19 cellular contexts compared by ENCODE assay signal in the genomic region with DNA sequence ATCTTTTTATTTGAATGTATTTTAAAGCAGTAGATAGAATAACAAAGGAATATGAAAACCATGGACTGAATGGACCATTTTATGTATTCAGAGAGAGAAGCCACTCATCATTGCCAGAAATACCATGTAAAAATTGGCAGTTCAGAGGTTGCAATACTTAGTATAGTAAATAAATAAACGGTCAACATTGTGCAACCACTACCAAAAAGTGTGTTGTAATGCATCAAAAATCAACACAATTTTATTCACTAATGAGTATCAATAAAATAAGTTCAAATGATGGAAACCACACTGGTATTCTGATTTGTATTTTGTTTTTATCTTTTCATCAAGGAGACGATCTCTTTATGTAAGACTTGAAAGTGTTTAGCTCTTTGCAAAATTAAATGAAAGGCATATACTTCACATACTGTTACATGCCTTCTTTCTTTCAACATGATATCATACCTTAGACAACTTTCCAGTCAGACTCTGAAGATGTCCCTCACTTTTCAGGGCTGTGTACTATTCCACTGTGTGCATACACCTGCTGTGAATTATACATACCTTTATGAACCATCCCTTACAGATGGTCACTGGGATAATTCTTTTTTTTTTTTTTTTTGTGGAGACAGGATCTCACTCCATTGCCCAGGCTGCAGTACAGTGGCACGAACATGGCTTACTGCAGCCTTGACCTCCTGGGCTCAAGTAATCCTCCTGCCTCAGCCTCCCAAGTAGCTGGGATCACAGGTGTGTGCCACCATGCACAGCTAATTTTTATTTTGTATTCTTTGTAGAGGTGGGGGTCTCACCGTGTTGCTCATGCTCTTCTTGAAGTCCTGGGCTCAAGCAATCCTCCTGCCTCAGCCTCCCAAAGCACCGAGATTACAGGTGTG. TPM values are rescaled to one million over a fixed set of nuclear protein-coding genes. Genes with fewer than 3 reads are reported as not detected.
DNase-seq lines count a peak whose midpoint lies in the region; ATAC-seq, FAIRE-seq and TF ChIP-seq lines count a peak whose summit lies in the region.
"Had no signal": no experiment of that assay in that cellular context is flagged by ENCODE, and none has a peak within 500 bp of the region (broad histone marks: within the 10 kb centered on the region; RNA-seq: fewer than 3 reads in every experiment).

No MANE protein-coding gene starts in this region.

- 71 to 97% (median 88%) methylated on average over 5 of the region's 5 CpGs for WGBS in psoas muscle, 3 donors

- H3K4me3 ChIP-seq in right atrium auricular region (no peak overlapping the region), dorsolateral prefrontal cortex (no peak overlapping the region), psoas muscle (no peak overlapping the region)

- H3K9me3 ChIP-seq in right atrium auricular region (no peaks in the 10 kb centered on the region), psoas muscle (no peaks in the 10 kb centered on the region)
- H3K9me3 ChIP-seq: BE2C had no signal

- H3K27ac ChIP-seq in right atrium auricular region (peak overlapping the region; percentile 18 to 51), dorsolateral prefrontal cortex (peak overlapping the region in 34 of 59 donors; percentile 0 to 81 (median 45)), psoas muscle (peak overlapping the region; percentile 79)
- H3K27ac ChIP-seq: KMS-11 had no signal

- peaks cover 0 to 15% of the 10 kb centered on the region in 2 donors for H3K4me1 ChIP-seq in right atrium auricular region
- peaks cover 14% of the 10 kb centered on the region for H3K4me1 ChIP-seq in psoas muscle
- H3K4me1 ChIP-seq: BE2C had no signal

- intact Hi-C loops in left ventricle myocardium superior (cut with micrococcal nuclease) (no loop called here), dorsolateral prefrontal cortex (cut with DNase I) (loop anchor here in 1 of 2 donors (5.0 kb wide), 1 partner anchor 322 kb away; no protein-coding TSS in a partner anchor), psoas muscle (cut with DNase I) (loop anchor here (5.0 to 10.0 kb wide), 2 partner anchors 317 to 331 kb away; no protein-coding TSS in a partner anchor)

- DNase-seq in right atrium auricular region (ENCODE audit: low spot score) (no peak), left ventricle myocardium superior (no peak), dorsolateral prefrontal cortex (no peak), psoas muscle (no peak), retina (no peak), urothelium cell line (ENCODE audit: low spot score) (no peak)
- DNase-seq: BE2C; CD4-positive, alpha-beta T cell; GF-D8; H7; NCI-H1417; NCI-H187 treated with DMSO at 0.1 percent for 48 hours; NCI-H2227 treated with DMSO at 0.1 percent for 48 hours; NCI-H82; SHP77 treated with DMSO at 0.1 percent for 48 hours had no signal

- no peaks in the 10 kb centered on the region for H3K27me3 ChIP-seq in right atrium auricular region
- H3K27me3 ChIP-seq in dorsolateral prefrontal cortex = no peaks in the 10 kb centered on the region
- no peaks in the 10 kb centered on the region for H3K27me3 ChIP-seq in psoas muscle (ENCODE audit: insufficient read depth in 3 of 3, low read length in 2 of 3)
- H3K27me3 ChIP-seq: BE2C had no signal

- TF ChIP-seq CTCF in right atrium auricular region (IDR thresholded peaks at IDR 0.05) (no peak), dorsolateral prefrontal cortex (IDR thresholded peaks at IDR 0.05 in 54 of 56, conservative IDR thresholded peaks at IDR 0.05 in 2 of 56; ENCODE audit: low read depth in 1 of 56, partially characterized antibody in 56 of 56) (no peak), psoas muscle (IDR thresholded peaks at IDR 0.05) (no peak)

- no peak for ATAC-seq in left ventricle myocardium superior
- no peak for ATAC-seq in psoas muscle
- no peak for ATAC-seq in HG02981 (IDR thresholded peaks at IDR 0.05; ENCODE audit: unreplicated experiment)
- ATAC-seq in HG02885 (IDR thresholded peaks at IDR 0.05; ENCODE audit: poor library complexity, unreplicated experiment) = no peak

- H3K36me3 ChIP-seq in right atrium auricular region = peaks cover 29% of the 10 kb centered on the region
- H3K36me3 ChIP-seq in psoas muscle (ENCODE audit: insufficient read depth in 1 of 2, low read depth in 1 of 2) = peaks cover 3 to 29% of the 10 kb centered on the region in 2 donors
- H3K36me3 ChIP-seq: BE2C had no signal

- no peak for FAIRE-seq in urothelium cell line (lab: Jason Lieb, UNC)
- FAIRE-seq: A204.1 had no signal

RNA-seq across cellular contexts. Expression of gene CCK, which starts 40.3 kb away (rescaled TPM):
- total RNA-seq in right atrium auricular region (not detected), left ventricle myocardium superior (not detected), dorsolateral prefrontal cortex (100 to 1,000 TPM; 107 to 556 (median 326) TPM), psoas muscle (not detected)
- polyA plus RNA-seq in psoas muscle = under 1 TPM in 2 of 3 donors, not detected in 1; 0.22 to 0.31 TPM
- total RNA-seq: CD4-positive, alpha-beta T cell had no signal

Comparison
In these comparisons a context has a peak if more than half of its experiments do, and no peak if none do; other contexts are left out.
1. RNA of gene CCK, which starts 40.3 kb away (total RNA-seq): 107 to 556 TPM in dorsolateral prefrontal cortex; not detected in right atrium auricular region, not detected in left ventricle myocardium superior (single experiment) and not detected in psoas muscle; every median in the first group is over 10 times any median in the second.
2. Peak in every context shown above with its lines, with median percentiles within 50 percentile points of each other: H3K27ac ChIP-seq.